In the genomic region with DNA sequence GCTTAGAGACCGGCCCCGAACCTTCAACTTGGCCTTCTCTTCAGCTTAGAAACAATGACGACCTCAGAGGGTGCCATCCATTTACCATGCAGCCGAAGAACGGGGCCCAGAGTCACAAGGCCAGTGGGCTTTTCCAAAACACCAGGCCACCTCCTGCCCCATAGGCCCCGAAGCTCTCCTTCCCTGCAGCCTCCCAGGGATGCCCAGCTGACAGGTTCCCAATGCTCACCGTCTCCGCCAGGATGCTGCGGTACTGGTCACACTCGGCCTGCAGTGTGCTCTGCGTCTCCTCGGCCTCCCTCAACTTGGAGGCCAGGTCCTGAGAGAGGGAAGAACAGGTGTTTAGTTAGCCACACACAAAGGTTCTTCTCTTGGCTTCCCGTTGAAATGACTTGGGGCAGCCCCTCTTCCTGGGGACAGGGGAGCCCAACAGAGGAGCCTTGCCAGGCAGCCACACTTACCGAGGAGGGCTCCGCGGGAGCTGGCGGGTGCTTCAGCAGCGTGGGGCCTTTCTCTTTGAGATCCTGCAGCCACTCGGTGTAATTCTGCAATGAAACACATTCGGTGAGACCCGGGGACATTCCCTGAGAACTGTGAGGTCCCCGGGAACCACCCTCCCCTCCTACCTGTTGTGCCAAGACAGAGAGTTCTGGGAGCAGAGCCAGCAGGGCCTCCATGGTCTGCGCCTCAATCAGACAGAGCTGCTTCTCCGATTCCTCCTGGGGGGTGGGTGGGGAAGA, we compare ENCODE assay signal across 19 cellular contexts. TPM values are rescaled to one million over a fixed set of nuclear protein-coding genes. Genes with fewer than 3 reads are reported as not detected.
DNase-seq lines count a peak whose midpoint lies in the region; ATAC-seq, FAIRE-seq and TF ChIP-seq lines count a peak whose summit lies in the region.
"Had no signal": no experiment of that assay in that cellular context is flagged by ENCODE, and none has a peak within 500 bp of the region (broad histone marks: within the 10 kb centered on the region; RNA-seq: fewer than 3 reads in every experiment).

No MANE protein-coding gene starts in this region.

- FAIRE-seq in HepG2 (lab: Jason Lieb, UNC) = no peak
- FAIRE-seq: bronchial epithelial cell had no signal

- TF ChIP-seq POLR2A in IMR-90 (IDR thresholded peaks at IDR 0.05; ENCODE audit: low read depth, low read length) (no peak), HepG2 (IDR thresholded peaks at IDR 0.05; ENCODE audit: insufficient read depth in 1 of 2, low read depth in 2 of 2, low read length in 2 of 2) (no peak), stomach (IDR thresholded peaks at IDR 0.05) (no peak)

- BruUV-seq in IMR-90 (replicated peaks; lab: Mats Ljungman, UMichigan) = no TSS peak
- BruUV-seq in HepG2 (replicated peaks; lab: Mats Ljungman, UMichigan) = no TSS peak
- BruUV-seq in PC-3 (replicated peaks; lab: Mats Ljungman, UMichigan) = no TSS peak

- no peak overlapping the region for H3K4me2 ChIP-seq in IMR-90 (ENCODE audit: low read depth, low read length)
- no peak overlapping the region for H3K4me2 ChIP-seq in HepG2 (ENCODE audit: low read depth, low read length)
- H3K4me2 ChIP-seq in PC-3 (ENCODE audit: low read length) = no peak overlapping the region

- H2BK15ac ChIP-seq in IMR-90 (ENCODE audit: low read depth, low read length) = no peak overlapping the region

- intact Hi-C loops in IMR-90 (cut with micrococcal nuclease) (no loop called here), HepG2 (cut with micrococcal nuclease; ENCODE audit: unreplicated experiment) (no loop called here), stomach (cut with DNase I; ENCODE audit: low total_unique reads) (no loop called here), PC-3 (cut with micrococcal nuclease) (no loop called here)

- H2AK9ac ChIP-seq in IMR-90 (replicated peaks; ENCODE audit: low read depth, low read length, poor library complexity) = peak overlapping the region; percentile 3

- no peak overlapping the region for H4K5ac ChIP-seq in IMR-90 (ENCODE audit: low read depth, low read length)

- TF ChIP-seq RAD21 in IMR-90 (IDR thresholded peaks at IDR 0.05; ENCODE audit: low read length) (no peak), HepG2 (CRISPR knock-in tag; IDR thresholded peaks at IDR 0.05) (no peak)

- no peak overlapping the region for H3K56ac ChIP-seq in IMR-90 (ENCODE audit: extremely low read depth, insufficient read depth, low read length)

- no peak overlapping the region for H2AFZ ChIP-seq in IMR-90 (replicated peaks; ENCODE audit: low read length, poor library complexity)
- H2AFZ ChIP-seq in HepG2 (ENCODE audit: low read length) = no peak overlapping the region
- no peak overlapping the region for H2AFZ ChIP-seq in PC-3 (ENCODE audit: low read length)

- no peak overlapping the region for H4K8ac ChIP-seq in IMR-90 (ENCODE audit: low read depth in 2 of 2, low read length in 2 of 2)

- no peak overlapping the region for H2BK120ac ChIP-seq in IMR-90 (ENCODE audit: low read depth, low read length)

- H3K4me3 ChIP-seq in IMR-90 (ENCODE audit: insufficient read depth, low read depth, low read length) = no peak overlapping the region
- no peak overlapping the region for H3K4me3 ChIP-seq in HepG2 (replicated peaks in 1 of 3; ENCODE audit: insufficient read depth in 1 of 3, low read depth in 2 of 3, low read length in 3 of 3)
- H3K4me3 ChIP-seq in stomach = no peak overlapping the region
- H3K4me3 ChIP-seq in PC-3 (ENCODE audit: low read length) = no peak overlapping the region
- H3K4me3 ChIP-seq: heart left ventricle, tibial nerve had no signal

- no peak overlapping the region for H2BK5ac ChIP-seq in IMR-90 (ENCODE audit: low read depth, low read length, poor library complexity, severe bottlenecking)

- DNase-seq in GM13976 (ENCODE audit: low spot score) = peak; percentile 19
- no peak for DNase-seq in IMR-90
- DNase-seq in HepG2 (ENCODE audit: low spot score) = no peak
- peak; percentile 51 for DNase-seq in stomach
- no peak for DNase-seq in PC-3
- no peak for DNase-seq in SKM-1 (lab: John Stamatoyannopoulos, UW; ENCODE audit: unreplicated experiment)
- DNase-seq: activated CD4-positive, alpha-beta T cell treated with anti-CD3 and anti-CD28 coated beads for 4 hours; AML-193; COR-L47; NCI-H1105 treated with DMSO at 0.1 percent for 48 hours; NCI-H510A treated with DMSO at 0.1 percent for 48 hours; nucleus accumbens; stimulated activated CD4-positive, alpha-beta T cell treated with anti-CD3 and anti-CD28 coated beads, Interleukin-2, amount 100 ng/mL, for 24 hours; stimulated activated naive CD4-positive, alpha-beta T cell; SW 1271 had no signal

- H2BK20ac ChIP-seq in IMR-90 (ENCODE audit: low read depth, low read length) = no peak overlapping the region

- H3K79me2 ChIP-seq in HepG2 (ENCODE audit: insufficient read depth, low read length) (no peaks in the 10 kb centered on the region), PC-3 (ENCODE audit: low read length) (no peaks in the 10 kb centered on the region)

- in situ Hi-C loops in GM13976 (cut with MboI; ENCODE audit: low sequenced_read_pairs, unreplicated experiment) = no loop called here
- in situ Hi-C loops in IMR-90 (cut with MboI; ENCODE audit: low sequenced_read_pairs) = no loop called here
- in situ Hi-C loops in HepG2 (cut with HindIII; ENCODE audit: extremely low pct_ligation_motif_present, low pct_unique_long_range_greater_than_20kb) = no loop called here

- no peaks in the 10 kb centered on the region for H3K9me2 ChIP-seq in PC-3 (replicated peaks; ENCODE audit: low read length)

- H3K14ac ChIP-seq in IMR-90 (replicated peaks; ENCODE audit: low read depth, low read length) = no peak overlapping the region

- H3K79me1 ChIP-seq in IMR-90 (ENCODE audit: low read depth in 1 of 2, low read length in 2 of 2) = peaks cover 24 to 72% of the 10 kb centered on the region in 2 experiments

- ATAC-seq in IMR-90 (ENCODE audit: low read depth) (no peak), HepG2 (no peak), PC-3 (no peak), HG02885 (IDR thresholded peaks at IDR 0.05; ENCODE audit: poor library complexity, unreplicated experiment) (no peak)
- ATAC-seq: heart left ventricle had no signal

- H3K18ac ChIP-seq in IMR-90 (ENCODE audit: low read depth, low read length) = no peak overlapping the region

- H3F3A ChIP-seq in PC-3 (ENCODE audit: low read length, unreplicated experiment) = no peaks in the 10 kb centered on the region

- no peak overlapping the region for H3K23ac ChIP-seq in IMR-90 (ENCODE audit: low read depth, low read length)

- dilution Hi-C loops in IMR-90 (cut with HindIII; ENCODE audit: low sequenced_read_pairs, unreplicated experiment) = no loop called here

- H3K4ac ChIP-seq in IMR-90 (ENCODE audit: low read depth, low read length) = no peak overlapping the region

- WGBS in IMR-90 (ENCODE audit: extremely low coverage in 2 of 2, insufficient read length in 1 of 2), 2 experiments = 90% methylated on average over 9 of the region's 24 CpGs; no CpG with 5 or more reads in 1 of the 2 experiments
- 97% methylated on average over 24 of the region's 24 CpGs for WGBS in HepG2 (ENCODE audit: low lambda C conversion rate)
- WGBS in stomach, 5 donors = 65 to 83% (median 70%) methylated on average over 19 to 24 of the region's 24 CpGs

- no peak overlapping the region for H4K91ac ChIP-seq in IMR-90 (ENCODE audit: insufficient read depth, low read depth, low read length)

- H3K9ac ChIP-seq in IMR-90 (ENCODE audit: low read depth, low read length) (no peak overlapping the region), HepG2 (ENCODE audit: insufficient read depth, low read depth, low read length) (no peak overlapping the region), PC-3 (ENCODE audit: low read length) (no peak overlapping the region)

- CTCF ChIA-PET in IMR-90 (lab: Yijun Ruan, JAX) (no interaction called here), HepG2 (lab: Yijun Ruan, JAX; ENCODE audit: low intra/inter-chr PET ratio, low total read pairs) (no interaction called here), PC-3 (lab: Charles Lee) (no interaction called here)

- TF ChIP-seq CTCF in GM13976 (IDR thresholded peaks at IDR 0.05; ENCODE audit: borderline replicate concordance, control extremely low read depth, extremely low read depth, insufficient read depth, missing control alignments) = no peak
- TF ChIP-seq CTCF in IMR-90 (conservative IDR thresholded peaks at IDR 0.05; ENCODE audit: low read depth, low read length) = no peak
- no peak for TF ChIP-seq CTCF in HepG2 (CRISPR knock-in tag; IDR thresholded peaks at IDR 0.05)
- no peak for TF ChIP-seq CTCF in stomach (IDR thresholded peaks at IDR 0.05)
- no peak for TF ChIP-seq CTCF in PC-3 (conservative IDR thresholded peaks at IDR 0.05; ENCODE audit: low read depth, low read length)

- H3K9me3 ChIP-seq in IMR-90 (ENCODE audit: control insufficient read depth, insufficient read depth, low read length) = no peaks in the 10 kb centered on the region
- H3K9me3 ChIP-seq in HepG2 (ENCODE audit: low read length) = no peaks in the 10 kb centered on the region
- no peaks in the 10 kb centered on the region for H3K9me3 ChIP-seq in stomach
- no peaks in the 10 kb centered on the region for H3K9me3 ChIP-seq in PC-3 (ENCODE audit: low read length)
- H3K9me3 ChIP-seq: heart left ventricle, tibial nerve had no signal

- H4K20me1 ChIP-seq in IMR-90 (ENCODE audit: insufficient read depth, low read length) (peaks cover 66% of the 10 kb centered on the region), HepG2 (ENCODE audit: insufficient read depth, low read length) (peaks cover 29% of the 10 kb centered on the region; the same call in 1 of the 2 replicates), PC-3 (ENCODE audit: low read length) (no peaks in the 10 kb centered on the region)

- no peak overlapping the region for H2AK5ac ChIP-seq in IMR-90 (ENCODE audit: low read depth, low read length)

- H3K27ac ChIP-seq in IMR-90 (ENCODE audit: insufficient read depth, low read length) (no peak overlapping the region), HepG2 (ENCODE audit: extremely low read length, insufficient read depth, low read length) (no peak overlapping the region), stomach (peak overlapping the region in 2 of 5 donors; percentile 20 to 38), PC-3 (ENCODE audit: low read length) (no peak overlapping the region)
- H3K27ac ChIP-seq: heart left ventricle, tibial nerve had no signal

- no peaks in the 10 kb centered on the region for H3K4me1 ChIP-seq in IMR-90 (ENCODE audit: control insufficient read depth, insufficient read depth, low read length)
- H3K4me1 ChIP-seq in HepG2 (ENCODE audit: insufficient read depth, low read length) = no peaks in the 10 kb centered on the region
- peaks cover 2 to 33% (median 30%) of the 10 kb centered on the region in 4 donors for H3K4me1 ChIP-seq in stomach
- H3K4me1 ChIP-seq in PC-3 (ENCODE audit: insufficient read depth, low read length) = no peaks in the 10 kb centered on the region

- no peaks in the 10 kb centered on the region for H3K27me3 ChIP-seq in IMR-90 (ENCODE audit: control insufficient read depth, insufficient read depth, low read length)
- H3K27me3 ChIP-seq in HepG2 (ENCODE audit: control insufficient read depth in 1 of 2, insufficient read depth in 2 of 2, low read length in 2 of 2) = no peaks in the 10 kb centered on the region
- no peaks in the 10 kb centered on the region for H3K27me3 ChIP-seq in stomach
- H3K27me3 ChIP-seq in PC-3 (ENCODE audit: low read length) = no peaks in the 10 kb centered on the region
- H3K27me3 ChIP-seq: heart left ventricle, tibial nerve had no signal

- H3K36me3 ChIP-seq in IMR-90 (ENCODE audit: control insufficient read depth, insufficient read depth, low read length) = peaks cover 96% of the 10 kb centered on the region
- H3K36me3 ChIP-seq in HepG2 (replicated peaks in 1 of 2; ENCODE audit: control insufficient read depth in 1 of 2, insufficient read depth in 2 of 2, low read length in 2 of 2) = peaks cover 97 to 98% of the 10 kb centered on the region in 2 experiments
- peaks cover 93 to 100% (median 99%) of the 10 kb centered on the region in 4 donors for H3K36me3 ChIP-seq in stomach
- peaks cover 59% of the 10 kb centered on the region for H3K36me3 ChIP-seq in PC-3 (ENCODE audit: low read depth, low read length)

- TF ChIP-seq EP300 in HepG2 (IDR thresholded peaks at IDR 0.05; ENCODE audit: low read depth in 2 of 2, low read length in 2 of 2) = no peak
- TF ChIP-seq EP300 in HepG2 (CRISPR knock-in tag; IDR thresholded peaks at IDR 0.05; ENCODE audit: borderline replicate concordance) = no peak
- no peak for TF ChIP-seq EP300 in stomach (IDR thresholded peaks at IDR 0.05)

- H3K9me1 ChIP-seq in IMR-90 (ENCODE audit: insufficient read depth, low read length) = no peaks in the 10 kb centered on the region

- POLR2A ChIA-PET in IMR-90 (lab: Charles Lee; ENCODE audit: unreplicated experiment) (no interaction called here), HepG2 (lab: Yijun Ruan, JAX) (no interaction called here), PC-3 (lab: Charles Lee; ENCODE audit: unreplicated experiment) (no interaction called here)

RNA-seq across cellular contexts. Expression of a gene that starts 51.5 kb away (rescaled TPM):
- 221 and 383 TPM in 2 replicates for total RNA-seq in IMR-90 (2012; rRNA removed)
- 258 and 269 TPM in 2 replicates for polyA plus RNA-seq in IMR-90 (2012; rRNA removed)
- 105 and 120 TPM in 2 replicates for polyA plus RNA-seq in IMR-90 (2012; cell fraction: cytosol; rRNA removed)
- polyA plus RNA-seq in IMR-90 (2012; cell fraction: nucleus; rRNA removed; ENCODE audit: low replicate concordance) = 20.5 and 87.7 TPM in 2 replicates
- 106 and 164 TPM in 2 replicates for total RNA-seq in HepG2 (2016; rRNA removed; fragmentation: Illumina TruSeq; extraction: Trizol)
- total RNA-seq in HepG2 (2016; cell fraction: cytosol; rRNA removed; fragmentation: Illumina TruSeq; extraction: Trizol; ENCODE audit: low read depth) = 28.2 and 36.3 TPM in 2 replicates
- 120 and 172 TPM in 2 replicates for total RNA-seq in HepG2 (2016; cell fraction: insoluble cytoplasmic fraction; rRNA removed; fragmentation: Illumina TruSeq; extraction: Trizol)
- 94.4 and 96.0 TPM in 2 replicates for total RNA-seq in HepG2 (2016; cell fraction: membrane; rRNA removed; fragmentation: Illumina TruSeq; extraction: Trizol)
- total RNA-seq in HepG2 (2016; cell fraction: nucleus; rRNA removed; fragmentation: Illumina TruSeq; extraction: Trizol) = 46.1 and 50.0 TPM in 2 replicates
- polyA plus RNA-seq in HepG2 (2011; rRNA removed) = 21.8 and 27.6 TPM in 2 replicates
- polyA plus RNA-seq in HepG2 (2011; cell fraction: cytosol; rRNA removed) = 11.0 and 20.0 TPM in 2 replicates
- 8.1 and 11.6 TPM in 2 replicates for polyA plus RNA-seq in HepG2 (2011; cell fraction: nucleus; rRNA removed)
- polyA plus RNA-seq in HepG2 (2012) = 74.6 and 95.1 TPM in 2 replicates
- polyA plus RNA-seq in HepG2 (2016; cell fraction: cytosol; fragmentation: Illumina TruSeq; extraction: Trizol; ENCODE audit: low read depth) = 77.0 and 95.4 TPM in 2 replicates
- 263 and 281 TPM in 2 replicates for polyA plus RNA-seq in HepG2 (2016; cell fraction: insoluble cytoplasmic fraction; fragmentation: Illumina TruSeq; extraction: Trizol; ENCODE audit: low read depth)
- polyA plus RNA-seq in HepG2 (2016; cell fraction: membrane; fragmentation: Illumina TruSeq; extraction: Trizol; ENCODE audit: low read depth) = 120 and 139 TPM in 2 replicates
- 108 and 109 TPM in 2 replicates for polyA plus RNA-seq in HepG2 (2016; cell fraction: nucleus; fragmentation: Illumina TruSeq; extraction: Trizol; ENCODE audit: insufficient read depth, low read depth)
- polyA minus RNA-seq in HepG2 (2011; rRNA and poly(A)+ RNA removed; ENCODE audit: low replicate concordance) = 1.3 and 4.9 TPM in 2 replicates
- polyA minus RNA-seq in HepG2 (2011; cell fraction: cytosol; rRNA and poly(A)+ RNA removed) = 15.3 and 15.9 TPM in 2 replicates
- 5.8 and 7.6 TPM in 2 replicates for polyA minus RNA-seq in HepG2 (2011; cell fraction: nucleus; rRNA and poly(A)+ RNA removed)
- total RNA-seq in stomach = 1,000 to 10,000 TPM in 1 of 5 donors, 100 to 1,000 TPM in 4; 334 to 1,254 (median 555) TPM
- 100 to 1,000 TPM; 464 to 624 (median 598) TPM for polyA plus RNA-seq in stomach
- 177 and 182 TPM in 2 replicates for total RNA-seq in PC-3 (2014; rRNA removed)

Comparison
In these comparisons a context has a peak if more than half of its experiments do, and no peak if none do; other contexts are left out.
1. DNase-seq: peak in GM13976 (single experiment) and stomach (single experiment); none in IMR-90 (single experiment), HepG2 (single experiment), PC-3 (single experiment) and SKM-1 (single experiment).